ENCODE assay signal across 27 cellular contexts in genomic region chr1:182567629-182568028, GRCh38. TPM values are rescaled to one million over a fixed set of nuclear protein-coding genes. Genes with fewer than 3 reads are reported as not detected.
"Had no signal": no experiment of that assay in that cellular context is flagged by ENCODE, and none has a peak within 500 bp of the region (broad histone marks: within the 10 kb centered on the region; RNA-seq: fewer than 3 reads in every experiment).

No MANE protein-coding gene starts in this region.

- H2AFZ ChIP-seq: hepatocyte had no signal

- DNase-seq: activated B cell treated with CpG ODN at 0.5 μM for 24 hours; activated CD4-positive, alpha-beta T cell treated with anti-CD3 and anti-CD28 coated beads for 48 hours; activated CD4-positive, alpha-beta T cell treated with anti-CD3 and anti-CD28 coated beads, Interleukin-2, amount 50 U/mL, for 1 hour; activated CD4-positive, alpha-beta T cell treated with anti-CD3 and anti-CD28 coated beads, Interleukin-2, amount 50 U/mL, for 48 hours; activated CD8-positive, alpha-beta memory T cell treated with anti-CD3 and anti-CD28 coated beads for 24 hours; activated CD8-positive, alpha-beta T cell treated with anti-CD3 and anti-CD28 coated beads for 36 hours; activated effector memory CD4-positive, alpha-beta T cell treated with Interleukin-2 at 50 U/mL for 16 hours; activated gamma-delta T cell treated with Interleukin-2 at 50 U/mL for 16 hours; activated naive CD4-positive, alpha-beta T cell treated with anti-CD3 and anti-CD28 coated beads, Interleukin-2, amount 50 U/mL, for 16 hours; activated naive CD4-positive, alpha-beta T cell treated with Interleukin-2 at 50 U/mL for 16 hours; activated T-cell treated with anti-CD3 and anti-CD28 coated beads, Interleukin-2, amount 50 U/mL, for 4 hours; amniotic stem cell; anterior cingulate cortex; brain microvascular endothelial cell; caudate nucleus; effector CD8-positive, alpha-beta T cell; foreskin melanocyte; heart right ventricle; T-helper 17 cell; T1000; WERI-Rb-1 had no signal

- H3K27ac ChIP-seq: brain microvascular endothelial cell, gastroesophageal sphincter, heart right ventricle, hepatocyte, WERI-Rb-1 had no signal

- H3K4me2 ChIP-seq: hepatocyte had no signal

- H3K36me3 ChIP-seq: brain microvascular endothelial cell, WERI-Rb-1 had no signal

- H3K4me1 ChIP-seq: gastroesophageal sphincter, heart right ventricle had no signal

- H3K4me3 ChIP-seq: gastroesophageal sphincter, heart right ventricle, hepatocyte had no signal

- H3K9me3 ChIP-seq: gastroesophageal sphincter had no signal

- H3K79me2 ChIP-seq: hepatocyte had no signal

- H3K27me3 ChIP-seq: brain microvascular endothelial cell, gastroesophageal sphincter, heart right ventricle, hepatocyte had no signal

- ATAC-seq: activated CD4-positive, CD25-positive, alpha-beta regulatory T cell treated with anti-CD3 and anti-CD28 coated beads, Interleukin-2, amount 50 U/mL, for 24 hours; activated CD8-positive, alpha-beta T cell treated with anti-CD3 and anti-CD28 coated beads for 36 hours; activated T-cell treated with anti-CD3 and anti-CD28 coated beads, Interleukin-2, amount 50 U/mL, for 4 hours; activated T-helper 17 cell treated with anti-CD3 and anti-CD28 coated beads, Interleukin-2, amount 50 U/mL, for 72 hours; esophagus mucosa; gastroesophageal sphincter; heart right ventricle; T-helper 17 cell had no signal

RNA-seq across cellular contexts. Expression of gene RGS16, which starts 36.6 kb away (rescaled TPM):
- total RNA-seq: endothelial cell of umbilical vein had no signal
